10 cellular contexts compared by ENCODE assay signal in the genomic region with DNA sequence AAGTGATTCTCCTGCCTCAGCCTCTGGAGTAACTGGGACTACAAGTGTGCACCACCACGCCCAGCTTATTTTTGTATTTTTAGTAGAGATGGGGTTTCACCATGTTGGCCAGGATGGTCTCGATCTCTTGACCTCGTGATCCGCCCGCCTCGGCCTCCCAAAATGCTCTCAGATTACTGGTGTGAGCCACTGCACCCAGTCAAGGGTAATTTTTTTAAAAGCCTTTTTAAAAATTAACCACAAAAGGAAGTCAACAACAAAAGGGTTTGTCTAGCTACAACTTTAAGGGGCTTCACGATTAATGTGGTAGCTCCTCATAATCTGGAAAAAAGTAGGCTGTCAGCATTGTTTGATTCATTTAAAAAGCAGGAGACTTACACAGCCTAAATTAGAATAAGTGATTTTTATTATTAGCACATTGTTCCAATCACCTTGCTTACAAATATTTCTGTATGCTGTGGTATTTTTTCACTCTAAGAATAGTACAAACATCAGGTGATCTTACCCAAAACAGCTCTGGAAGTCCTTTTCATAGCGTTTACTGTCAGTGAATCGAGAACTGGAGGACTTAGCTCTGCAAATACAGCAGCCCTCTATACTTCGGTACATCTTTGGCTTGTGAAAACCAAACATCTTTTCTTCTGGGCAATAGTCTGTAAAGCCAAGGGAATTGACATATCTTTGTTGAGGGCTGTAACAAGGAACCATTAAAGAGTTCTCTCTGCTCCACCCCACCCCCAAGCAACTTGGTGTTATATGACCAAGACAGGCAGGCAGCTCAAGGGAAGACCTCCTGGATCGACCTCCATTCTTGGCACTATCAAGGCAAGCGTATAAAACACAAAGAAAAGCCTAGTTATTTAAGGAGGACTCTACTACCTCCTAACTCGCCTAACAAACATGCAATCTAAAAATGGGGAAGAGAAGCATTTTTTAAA. TPM values are rescaled to one million over a fixed set of nuclear protein-coding genes. Genes with fewer than 3 reads are reported as not detected.
DNase-seq lines count a peak whose midpoint lies in the region; ATAC-seq and TF ChIP-seq lines count a peak whose summit lies in the region.
"Had no signal": no experiment of that assay in that cellular context is flagged by ENCODE, and none has a peak within 500 bp of the region (broad histone marks: within the 10 kb centered on the region; RNA-seq: fewer than 3 reads in every experiment).

No MANE protein-coding gene starts in this region.

- no peaks in the 10 kb centered on the region for H3K27me3 Mint-ChIP-seq in natural killer cell treated with Interleukin-12 subunit alpha and Interleukin-12 subunit beta and Interleukin-15 and Interleukin-18, amount 100 ng/mL, for 72 hours

- no peak overlapping the region for H3K4me3 ChIP-seq in left ventricle myocardium inferior
- H3K4me3 ChIP-seq in gastroesophageal sphincter = no peak overlapping the region

- no peak overlapping the region for H3K27ac ChIP-seq in left ventricle myocardium inferior (replicated peaks)
- H3K27ac ChIP-seq in gastroesophageal sphincter = no peak overlapping the region

- H3K4me1 ChIP-seq in left ventricle myocardium inferior = peaks cover 5% of the 10 kb centered on the region
- H3K4me1 ChIP-seq in gastroesophageal sphincter = no peaks in the 10 kb centered on the region

- H3K9me3 Mint-ChIP-seq in natural killer cell treated with Interleukin-12 subunit alpha and Interleukin-12 subunit beta and Interleukin-15 and Interleukin-18, amount 100 ng/mL, for 72 hours = no peaks in the 10 kb centered on the region

- H3K4me3 Mint-ChIP-seq in natural killer cell treated with Interleukin-12 subunit alpha and Interleukin-12 subunit beta and Interleukin-15 and Interleukin-18, amount 100 ng/mL, for 72 hours = peak overlapping the region; percentile 36

- peaks cover 23% of the 10 kb centered on the region for H3K36me3 Mint-ChIP-seq in natural killer cell treated with Interleukin-12 subunit alpha and Interleukin-12 subunit beta and Interleukin-15 and Interleukin-18, amount 100 ng/mL, for 72 hours

- no peak for DNase-seq in natural killer cell treated with Interleukin-12 subunit alpha and Interleukin-12 subunit beta and Interleukin-15 and Interleukin-18, amount 100 ng/mL, for 72 hours (ENCODE audit: low spot score)
- no peak for DNase-seq in LoVo (ENCODE audit: low spot score)
- no peak for DNase-seq in left ventricle myocardium inferior
- DNase-seq: NCI-H226; SIG-M5; stimulated activated CD4-positive, alpha-beta T cell treated with anti-CD3 and anti-CD28 coated beads, Interleukin-2, amount 100 ng/mL, for 24 hours had no signal

- TF ChIP-seq EP300 in gastroesophageal sphincter (IDR thresholded peaks at IDR 0.05) = no peak

- no peak for TF ChIP-seq POLR2A in gastroesophageal sphincter (IDR thresholded peaks at IDR 0.05)

- TF ChIP-seq CTCF in left ventricle myocardium inferior (IDR thresholded peaks at IDR 0.05; ENCODE audit: borderline replicate concordance) (no peak), gastroesophageal sphincter (IDR thresholded peaks at IDR 0.05) (no peak)

- peaks cover 36% of the 10 kb centered on the region for H3K36me3 ChIP-seq in left ventricle myocardium inferior
- H3K36me3 ChIP-seq in gastroesophageal sphincter = peaks cover 0 to 68% of the 10 kb centered on the region in 2 donors

- 82 to 89% methylated on average over 4 to 8 of the region's 13 CpGs for WGBS in gastroesophageal sphincter (ENCODE audit: low coverage in 1 of 2), 2 donors

- H3K27me3 ChIP-seq in left ventricle myocardium inferior (ENCODE audit: low read depth) = no peaks in the 10 kb centered on the region
- no peaks in the 10 kb centered on the region for H3K27me3 ChIP-seq in gastroesophageal sphincter

- H3K9me3 ChIP-seq in left ventricle myocardium inferior (replicated peaks) = no peaks in the 10 kb centered on the region
- no peaks in the 10 kb centered on the region for H3K9me3 ChIP-seq in gastroesophageal sphincter

- intact Hi-C loops in left ventricle myocardium inferior (cut with micrococcal nuclease) = no loop called here

- peak overlapping the region; percentile 37 to 80 for H3K27ac Mint-ChIP-seq in natural killer cell treated with Interleukin-12 subunit alpha and Interleukin-12 subunit beta and Interleukin-15 and Interleukin-18, amount 100 ng/mL, for 72 hours

- H3K4me1 Mint-ChIP-seq in natural killer cell treated with Interleukin-12 subunit alpha and Interleukin-12 subunit beta and Interleukin-15 and Interleukin-18, amount 100 ng/mL, for 72 hours (ENCODE audit: low read depth in 2 of 2) = peaks cover 23 to 27% of the 10 kb centered on the region in 2 donors

- peak; percentile 48 for ATAC-seq in GM18868 (IDR thresholded peaks at IDR 0.05; ENCODE audit: unreplicated experiment)
- peak; percentile 66 for ATAC-seq in GM21723 (IDR thresholded peaks at IDR 0.05; ENCODE audit: unreplicated experiment)
- ATAC-seq in HG03520 (IDR thresholded peaks at IDR 0.05; ENCODE audit: unreplicated experiment) = peak; percentile 49
- ATAC-seq in natural killer cell treated with Interleukin-12 subunit alpha and Interleukin-12 subunit beta and Interleukin-15 and Interleukin-18, amount 100 ng/mL, for 72 hours = no peak
- no peak for ATAC-seq in gastroesophageal sphincter

RNA-seq across cellular contexts. Expression of gene SINHCAF, which starts 28.1 kb away (rescaled TPM):
- total RNA-seq in natural killer cell treated with Interleukin-12 subunit alpha and Interleukin-12 subunit beta and Interleukin-15 and Interleukin-18, amount 100 ng/mL, for 72 hours = 100 to 1,000 TPM in 1 of 2 donors, 10 to 100 TPM in 1; 91.5 to 111 TPM
- total RNA-seq in left ventricle myocardium inferior (6.6 TPM), gastroesophageal sphincter (10 to 100 TPM; 21.7 to 67.8 (median 25.8) TPM)

Comparison
In these comparisons a context has a peak if more than half of its experiments do, and no peak if none do; other contexts are left out.
1. ATAC-seq: peak in GM18868 (single experiment), GM21723 (single experiment) and HG03520 (single experiment); none in natural killer cell treated with Interleukin-12 subunit alpha and Interleukin-12 subunit beta and Interleukin-15 and Interleukin-18, amount 100 ng/mL, for 72 hours (0 of 2) and gastroesophageal sphincter (single experiment).